Comparison of ENCODE assay signal across 20 cellular contexts in the genomic region with DNA sequence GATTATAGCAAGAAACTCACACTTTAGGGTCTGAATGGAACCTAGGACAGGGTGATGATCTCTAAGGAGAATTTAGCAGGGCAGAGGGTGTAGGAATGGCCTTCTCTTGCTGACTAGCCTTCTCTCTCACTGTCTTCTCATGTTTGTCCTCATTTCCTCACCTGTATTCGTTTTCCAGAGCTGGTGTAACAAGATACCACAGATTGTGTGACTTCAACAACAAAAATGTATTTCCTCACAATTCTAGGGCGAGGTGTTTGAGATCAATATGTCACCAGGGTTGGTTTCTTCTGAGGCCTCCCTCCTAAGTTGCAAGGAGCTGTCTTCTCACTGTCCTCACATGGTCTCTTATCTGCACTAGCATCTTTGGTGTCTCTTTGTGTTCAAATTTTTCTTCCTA.
"Had no signal": no experiment of that assay in that cellular context is flagged by ENCODE, and none has a peak within 500 bp of the region (broad histone marks: within the 10 kb centered on the region; RNA-seq: fewer than 3 reads in every experiment).

No MANE protein-coding gene starts in this region.

- H3K27me3 ChIP-seq: colonic mucosa, esophagus squamous epithelium, gastrocnemius medialis, heart right ventricle, left lung had no signal

- ATAC-seq: effector memory CD8-positive, alpha-beta T cell; gastrocnemius medialis; heart right ventricle; left cardiac atrium; left lung; left ventricle myocardium superior; lower lobe of right lung; mucosa of descending colon had no signal

- H3K36me3 ChIP-seq: colonic mucosa, esophagus squamous epithelium, gastrocnemius medialis, heart right ventricle, left lung, lower lobe of right lung had no signal

- H3K4me1 ChIP-seq: colonic mucosa, esophagus squamous epithelium, gastrocnemius medialis, heart right ventricle, left lung, lower lobe of right lung had no signal

- DNase-seq: colonic mucosa; cortex of kidney; effector CD8-positive, alpha-beta T cell; effector memory CD8-positive, alpha-beta T cell; endodermal cell; esophagus squamous epithelium; foreskin fibroblast; foreskin melanocyte; gastrocnemius medialis; glutamatergic neuron; head of caudate nucleus; heart right ventricle; hippocampal formation; left cardiac atrium; left lung; left ventricle myocardium superior; lower lobe of right lung; mesenchymal stem cell; mucosa of descending colon; naive B cell had no signal

- H3K4me3 ChIP-seq: colonic mucosa, esophagus squamous epithelium, gastrocnemius medialis, heart right ventricle, left lung, lower lobe of right lung, mucosa of descending colon had no signal

- H3K9me3 ChIP-seq: colonic mucosa, esophagus squamous epithelium, gastrocnemius medialis, heart right ventricle, left lung, lower lobe of right lung, mucosa of descending colon had no signal
